ENCODE assay signal across 8 cellular contexts in the genomic region with DNA sequence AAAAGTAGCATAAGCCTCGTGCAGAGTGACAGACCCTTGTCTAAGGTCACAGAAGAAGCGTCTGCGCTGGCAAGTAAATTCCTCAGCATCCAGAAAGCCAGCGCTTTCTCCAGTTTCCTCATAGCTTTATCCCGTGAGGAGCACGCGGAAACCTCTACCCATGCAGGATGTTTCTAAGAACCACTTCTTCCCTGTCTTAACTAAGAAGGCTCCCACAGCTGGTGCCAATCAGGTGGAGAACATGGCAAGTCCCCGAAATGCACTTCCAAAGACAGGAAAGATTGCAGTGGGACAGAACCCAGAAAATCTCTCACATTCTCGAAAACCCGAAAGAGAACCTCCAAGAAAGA.
DNase-seq lines count a peak whose midpoint lies in the region; ATAC-seq, FAIRE-seq and TF ChIP-seq lines count a peak whose summit lies in the region.

No MANE protein-coding gene starts in this region.

- H3K9me3 Mint-ChIP-seq in nephron progenitor cell = no peaks in the 10 kb centered on the region

- peak overlapping the region; percentile 72 for H3K4me3 ChIP-seq in GM12865 (ENCODE audit: low read depth, low read length)
- peak overlapping the region; percentile 96 for H3K4me3 ChIP-seq in choroid plexus epithelial cell (ENCODE audit: low read depth, low read length)

- H3K4me1 Mint-ChIP-seq in nephron progenitor cell = peaks cover 35% of the 10 kb centered on the region

- no peak overlapping the region for H3K4me3 Mint-ChIP-seq in nephron progenitor cell

- H3K27me3 Mint-ChIP-seq in nephron progenitor cell (ENCODE audit: low read depth, poor library complexity) = no peaks in the 10 kb centered on the region

- no peak for FAIRE-seq in RCC 7860 (lab: Jason Lieb, UNC)

- DNase-seq in GM12865 (ENCODE audit: low read depth) (no peak), choroid plexus epithelial cell (ENCODE audit: low read depth) (peak; percentile 72), nephron progenitor cell (peak; percentile 34), RCC 7860 (ENCODE audit: low spot score) (no peak), pons (ENCODE audit: low spot score) (no peak)
- no peak for DNase-seq in stimulated activated CD4-positive, alpha-beta T cell treated with anti-CD3 and anti-CD28 coated beads, Interleukin-1b, Interleukin-23, amount 100 ng/mL, for 48 hours
- DNase-seq in stimulated activated CD4-positive, alpha-beta T cell treated with anti-CD3 and anti-CD28 coated beads, Interleukin-4, amount 100 ng/mL, for 24 hours = no peak

- H3K36me3 Mint-ChIP-seq in nephron progenitor cell (ENCODE audit: low read depth) = peaks cover 50% of the 10 kb centered on the region

- H3K27ac Mint-ChIP-seq in nephron progenitor cell = no peak overlapping the region

- ATAC-seq in HG03103 (IDR thresholded peaks at IDR 0.05; ENCODE audit: low read depth, unreplicated experiment) = peak; percentile 0

- TF ChIP-seq CTCF in GM12865 (IDR thresholded peaks at IDR 0.05; ENCODE audit: insufficient read depth, low read depth, low read length, missing control alignments) = no peak
- no peak for TF ChIP-seq CTCF in choroid plexus epithelial cell (conservative IDR thresholded peaks at IDR 0.05; ENCODE audit: low read depth, low read length)
- no peak for TF ChIP-seq CTCF in nephron progenitor cell (IDR thresholded peaks at IDR 0.05)

Comparison
In these comparisons a context has a peak if more than half of its experiments do, and no peak if none do; other contexts are left out.
1. DNase-seq: peak in choroid plexus epithelial cell (single experiment) and nephron progenitor cell (single experiment); none in GM12865 (single experiment), RCC 7860 (single experiment), pons (single experiment), stimulated activated CD4-positive, alpha-beta T cell treated with anti-CD3 and anti-CD28 coated beads, Interleukin-1b, Interleukin-23, amount 100 ng/mL, for 48 hours (single experiment) and stimulated activated CD4-positive, alpha-beta T cell treated with anti-CD3 and anti-CD28 coated beads, Interleukin-4, amount 100 ng/mL, for 24 hours (single experiment).